8 cellular contexts compared by ENCODE assay signal in the genomic region with DNA sequence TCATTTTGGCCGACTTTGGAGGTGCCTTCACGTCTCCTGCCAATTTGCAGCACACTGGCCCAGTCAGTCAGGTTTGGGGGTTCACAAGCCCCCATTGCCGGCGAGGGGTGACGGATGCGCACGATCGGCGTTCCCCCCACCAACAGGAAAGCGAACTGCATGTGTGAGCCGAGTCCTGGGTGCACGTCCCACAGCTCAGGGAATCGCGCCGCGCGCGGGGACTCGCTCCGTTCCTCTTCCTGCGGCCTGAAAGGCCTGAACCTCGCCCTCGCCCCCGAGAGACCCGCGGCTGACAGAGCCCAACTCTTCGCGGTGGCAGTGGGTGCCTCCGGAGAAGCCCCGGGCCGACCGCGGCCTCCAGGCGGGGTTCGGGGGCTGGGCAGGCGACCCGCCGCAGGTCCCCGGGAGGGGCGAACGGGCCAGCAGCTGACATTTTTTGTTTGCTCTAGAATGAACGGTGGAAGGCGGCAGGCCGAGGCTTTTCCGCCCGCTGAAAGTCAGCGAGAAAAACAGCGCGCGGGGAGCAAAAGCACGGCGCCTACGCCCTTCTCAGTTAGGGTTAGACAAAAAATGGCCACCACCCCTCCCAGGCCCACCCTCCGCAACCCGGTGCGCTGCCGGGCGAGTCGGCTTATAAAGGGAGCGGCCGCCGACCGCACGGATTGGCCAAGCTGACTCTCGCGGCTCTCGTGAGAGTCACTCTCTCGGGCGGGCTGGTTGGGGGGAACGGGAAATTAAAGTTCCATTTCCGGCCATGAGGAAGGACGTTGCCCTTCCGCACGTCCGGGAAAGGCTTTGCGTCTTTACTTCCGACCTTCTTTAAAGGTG. TPM values are rescaled to one million over a fixed set of nuclear protein-coding genes. Genes with fewer than 3 reads are reported as not detected.
DNase-seq lines count a peak whose midpoint lies in the region; ATAC-seq, FAIRE-seq and TF ChIP-seq lines count a peak whose summit lies in the region.

A gene (minus strand): TSS at position 608 of the 828 bp plus-strand sequence.

- TF ChIP-seq POLR2A in GM12891 (IDR thresholded peaks at IDR 0.05; ENCODE audit: low read depth, low read length), result peak; percentile 87
- peak; percentile 87 for TF ChIP-seq POLR2A in prostate gland (IDR thresholded peaks at IDR 0.05)

- H3K27ac ChIP-seq in angular gyrus (ENCODE audit: low read depth, low read length), result peak within 1 kb of the TSS; percentile 93
- peak within 1 kb of the TSS; percentile 99 for H3K27ac ChIP-seq in left ventricle myocardium inferior (replicated peaks)
- peak within 1 kb of the TSS; percentile 96 to 97 for H3K27ac ChIP-seq in prostate gland

- H3K27me3 ChIP-seq in left ventricle myocardium inferior (ENCODE audit: low read depth) (no peaks in the 10 kb centered on the region), prostate gland (replicated peaks; ENCODE audit: insufficient read depth) (no peaks in the 10 kb centered on the region)

- TF ChIP-seq CTCF in left ventricle myocardium inferior (IDR thresholded peaks at IDR 0.05; ENCODE audit: borderline replicate concordance), result peak; percentile 4
- TF ChIP-seq CTCF in prostate gland (IDR thresholded peaks at IDR 0.05), result peak in 1 of 4 experiments; percentile 20

- H3K36me3 ChIP-seq in left ventricle myocardium inferior (no peaks in the 10 kb centered on the region), prostate gland (no peaks in the 10 kb centered on the region)

- H3K4me1 ChIP-seq in left ventricle myocardium inferior (peaks cover 14% of the 10 kb centered on the region), prostate gland (replicated peaks) (no peaks in the 10 kb centered on the region)

- WGBS in prostate gland, result under 1% methylated on average over 68 of the region's 77 CpGs

- peak; percentile 56 for DNase-seq in GM12891 (ENCODE audit: insufficient read length, low spot score)
- peak; percentile 75 for DNase-seq in NCI-H1436 treated with DMSO at 0.1 percent for 48 hours (lab: John Stamatoyannopoulos, UW)
- DNase-seq in T-helper 2 cell, result peak; percentile 73 to 97 (median 87)
- peak; percentile 91 for DNase-seq in left ventricle myocardium inferior
- DNase-seq in prostate gland (ENCODE audit: low spot score), result peak; percentile 90
- peak; percentile 97 for DNase-seq in ureter (ENCODE audit: low spot score)

- intact Hi-C loops in left ventricle myocardium inferior (cut with micrococcal nuclease), result no loop called here
- intact Hi-C loops in prostate gland (cut with DNase I), result loop anchor here (10.0 kb wide), 1 partner anchor 590 kb away; a partner anchor contains a TSS

- peak; percentile 80 for ATAC-seq in HG02678 (IDR thresholded peaks at IDR 0.05; ENCODE audit: unreplicated experiment)

- peak within 1 kb of the TSS; percentile 88 for H3K4me3 ChIP-seq in left ventricle myocardium inferior
- peak within 1 kb of the TSS; percentile 84 to 92 for H3K4me3 ChIP-seq in prostate gland

- H3K9me3 ChIP-seq in left ventricle myocardium inferior (replicated peaks) (peaks cover 21% of the 10 kb centered on the region), prostate gland (no peaks in the 10 kb centered on the region)

- peak; percentile 90 for FAIRE-seq in GM12891 (lab: Jason Lieb, UNC)

TF ChIP-seq in GM12891, 5 proteins besides CTCF, POLR2A, EP300 and RAD21:
- no peak for TF ChIP-seq PAX5 (IDR thresholded peaks at IDR 0.05; ENCODE audit: insufficient read depth, low read length, severe bottlenecking)
- peak; percentile 73 for TF ChIP-seq POU2F2 (IDR thresholded peaks at IDR 0.05; ENCODE audit: low read depth, low read length)
- 0 out of 2 replicates have a peak, but pooled peaks have one; percentile 15 for TF ChIP-seq SPI1 (IDR thresholded peaks at IDR 0.05; ENCODE audit: low read depth, low read length)
- TF ChIP-seq TAF1 (IDR thresholded peaks at IDR 0.05; ENCODE audit: low read depth, low read length), result peak; percentile 66
- TF ChIP-seq POLR2AphosphoS5 (IDR thresholded peaks at IDR 0.05; ENCODE audit: low read depth, low read length), result peak; percentile 88

RNA-seq across cellular contexts. Expression of the gene that starts here (rescaled TPM):
- not detected for polyA plus RNA-seq in GM12891 (2012; ENCODE audit: low read depth, missing spikeins)
- total RNA-seq in left ventricle myocardium inferior (3.8 TPM), prostate gland (1,000 to 10,000 TPM in 1 of 2 donors, 100 to 1,000 TPM in 1; 128 to 1,013 TPM), ureter (1.4 TPM)

Comparison
In these comparisons a context has a peak if more than half of its experiments do, and no peak if none do; other contexts are left out.
1. Peak in every context shown above with its lines: DNase-seq, ATAC-seq, H3K4me3 ChIP-seq and H3K27ac ChIP-seq.
2. RNA of the gene that starts here (total RNA-seq): 128 to 1,013 TPM in prostate gland; 3.8 TPM in left ventricle myocardium inferior (single experiment) and 1.4 TPM in ureter (single experiment); every median in the first group is over 10 times any median in the second.